Comparison of ENCODE assay signal across 32 cellular contexts in the genomic region with DNA sequence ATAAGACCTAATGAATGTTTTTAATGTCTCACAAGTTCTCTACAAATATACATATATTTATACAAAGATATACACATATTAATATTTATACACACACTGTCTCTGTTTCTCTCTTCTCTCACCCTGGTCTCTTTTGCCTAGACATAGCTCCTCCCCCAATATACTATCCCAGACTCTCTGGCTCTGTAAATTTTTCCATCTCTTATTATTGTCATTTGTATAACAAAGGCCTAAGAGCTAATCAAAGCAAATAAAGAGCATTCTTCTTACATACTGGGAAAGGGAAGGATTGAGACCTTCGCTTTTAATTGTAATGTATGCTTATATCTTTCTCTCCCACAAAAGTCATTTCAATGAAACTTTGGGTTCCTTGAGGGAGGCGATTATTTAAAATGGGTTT.
"Had no signal": no experiment of that assay in that cellular context is flagged by ENCODE, and none has a peak within 500 bp of the region (broad histone marks: within the 10 kb centered on the region; RNA-seq: fewer than 3 reads in every experiment).

No MANE protein-coding gene starts in this region.

- H3K4me3 ChIP-seq: adrenal gland, ascending aorta, body of pancreas, breast epithelium, cardiac muscle cell had no signal

- H3K27ac ChIP-seq: adrenal gland, ascending aorta, body of pancreas, brain microvascular endothelial cell, breast epithelium, cardiac muscle cell had no signal

- H3K9me3 ChIP-seq: ascending aorta, body of pancreas, breast epithelium had no signal

- H3K36me3 ChIP-seq: adrenal gland, ascending aorta, brain microvascular endothelial cell, breast epithelium, cardiac muscle cell had no signal

- DNase-seq: activated effector memory CD4-positive, alpha-beta T cell treated with anti-CD3 and anti-CD28 coated beads, Interleukin-2, amount 50 U/mL, for 16 hours; activated effector memory CD4-positive, alpha-beta T cell treated with Interleukin-2 at 50 U/mL for 16 hours; activated gamma-delta T cell; activated gamma-delta T cell treated with Interleukin-2 at 50 U/mL for 16 hours; activated naive CD4-positive, alpha-beta T cell; activated naive CD4-positive, alpha-beta T cell treated with anti-CD3 and anti-CD28 coated beads for 36 hours; activated naive CD4-positive, alpha-beta T cell treated with anti-CD3 and anti-CD28 coated beads, Interleukin-2, amount 10 ng/mL, durations not matched to agents 7 days and 5 days; activated naive CD4-positive, alpha-beta T cell treated with anti-CD3 and anti-CD28 coated beads, Interleukin-2, amount 50 U/mL, for 16 hours; activated naive CD4-positive, alpha-beta T cell treated with Interleukin-2 at 50 U/mL for 16 hours; activated naive CD8-positive, alpha-beta T cell treated with anti-CD3 and anti-CD28 coated beads for 36 hours; activated naive CD8-positive, alpha-beta T cell treated with anti-CD3 and anti-CD28 coated beads, Interleukin-2, amount 10 ng/mL, durations not matched to agents 7 days and 5 days; activated naive CD8-positive, alpha-beta T cell treated with anti-CD3 and anti-CD28 coated beads, Interleukin-2, amount 50 U/mL, for 24 hours; activated T-cell treated with anti-CD3 and anti-CD28 coated beads, Interleukin-2, amount 50 U/mL, for 1 hour; activated T-cell treated with anti-CD3 and anti-CD28 coated beads, Interleukin-2, amount 50 U/mL, for 24 hours; activated T-cell treated with anti-CD3 and anti-CD28 coated beads, Interleukin-2, amount 50 U/mL, for 4 hours; activated T-cell treated with anti-CD3 and anti-CD28 coated beads, Interleukin-2, amount 50 U/mL, for 48 hours; activated T-cell treated with anti-CD3 and anti-CD28 coated beads, Interleukin-2, amount 50 U/mL, for 72 hours; adrenal gland; amniotic stem cell; amygdala; anterior cingulate cortex; aorta; body of pancreas; brain microvascular endothelial cell; caudate nucleus; central memory CD4-positive, alpha-beta T cell; cerebellar nuclear complex had no signal

- H3K4me1 ChIP-seq: adrenal gland, ascending aorta, body of pancreas, breast epithelium had no signal

- FAIRE-seq: astrocyte, bronchial epithelial cell had no signal

- H3K27me3 ChIP-seq: adrenal gland, ascending aorta, body of pancreas, brain microvascular endothelial cell, breast epithelium, cardiac muscle cell had no signal
